8 cellular contexts compared by ENCODE assay signal in genomic region chr5:129904667-129905466, GRCh38. TPM values are rescaled to one million over a fixed set of nuclear protein-coding genes. Genes with fewer than 3 reads are reported as not detected.
DNase-seq lines count a peak whose midpoint lies in the region; ATAC-seq, FAIRE-seq and TF ChIP-seq lines count a peak whose summit lies in the region.

No MANE protein-coding gene starts in this region.

- H3K27me3 Mint-ChIP-seq in immature natural killer cell (ENCODE audit: low read depth in 3 of 3): peaks cover 6 to 20% (median 9%) of the 10 kb centered on the region in 3 donors

- H4K20me1 ChIP-seq in BLaER1 treated with 17β-estradiol and CSF1 and Interleukin-3, amounts not matched to agents 10 nM and 100 nM: peaks cover 0 to 20% (median 7%) of the 10 kb centered on the region in 11 experiments; a peak in 10 of 22 replicates
- no peaks in the 10 kb centered on the region for H4K20me1 ChIP-seq in K562 (replicated peaks; ENCODE audit: control insufficient read depth, insufficient read depth, low read length)

- peak overlapping the region; percentile 95 to 100 (median 98) for H3K4me2 ChIP-seq in BLaER1 treated with 17β-estradiol and CSF1 and Interleukin-3, amounts not matched to agents 10 nM and 100 nM
- no peak overlapping the region for H3K4me2 ChIP-seq in K562 (ENCODE audit: insufficient read depth, low read length)

- H3K27ac Mint-ChIP-seq in immature natural killer cell: no peak overlapping the region

- TF ChIP-seq POLR2A in K562 (conservative IDR thresholded peaks at IDR 0.05): no peak

- no peaks in the 10 kb centered on the region for H3K9me1 ChIP-seq in K562 (ENCODE audit: control insufficient read depth, insufficient read depth, low read length)

- 25% methylated on average over 37 of the region's 103 CpGs for WGBS in K562 (ENCODE audit: insufficient coverage, low coverage, missing lambda C conversion rate)

- TF ChIP-seq CTCF in K562 (IDR thresholded peaks at IDR 0.05 in 2 of 3, conservative IDR thresholded peaks at IDR 0.05 in 1 of 3; ENCODE audit: insufficient read depth in 2 of 3, low read depth in 1 of 3, low read length in 3 of 3): no peak

- intact Hi-C loops in K562 (cut with micrococcal nuclease): no loop called here

- POLR2A ChIA-PET in K562 (lab: Yijun Ruan, JAX): no interaction called here

- peaks cover 0 to 5% (median 0%) of the 10 kb centered on the region in 11 experiments; a peak in 1 of 22 replicates for H3K36me3 ChIP-seq in BLaER1 treated with 17β-estradiol and CSF1 and Interleukin-3, amounts not matched to agents 10 nM and 100 nM
- no peaks in the 10 kb centered on the region for H3K36me3 ChIP-seq in K562 (ENCODE audit: control insufficient read depth, insufficient read depth, low read length)

- no peak overlapping the region for H2AFZ ChIP-seq in K562 (ENCODE audit: low read depth, low read length)

- H3K27ac ChIP-seq in BLaER1 treated with 17β-estradiol and CSF1 and Interleukin-3, amounts not matched to agents 10 nM and 100 nM: peak overlapping the region in 10 of 11 experiments; percentile 51 to 74 (median 67); a peak in 20 of 22 replicates
- no peak overlapping the region for H3K27ac ChIP-seq in K562 (ENCODE audit: extremely low read depth, low read depth, low read length)

- H3K27me3 ChIP-seq in BLaER1 treated with 17β-estradiol and CSF1 and Interleukin-3, amounts not matched to agents 10 nM and 100 nM: peaks cover 24 to 60% (median 51%) of the 10 kb centered on the region in 11 experiments
- H3K27me3 ChIP-seq in K562 (ENCODE audit: control insufficient read depth in 2 of 2, insufficient read depth in 2 of 2, low read length in 2 of 2): no peaks in the 10 kb centered on the region

- DNase-seq in K562 (ENCODE audit: extremely low read depth in 1 of 4, low spot score in 3 of 4): no peak
- DNase-seq in immature natural killer cell: no peak
- DNase-seq in stimulated activated CD8-positive, alpha-beta memory T cell treated with anti-CD3 and anti-CD28 coated beads, Interleukin-4, amount 100 ng/mL, for 48 hours: peak; percentile 22

- H3K36me3 Mint-ChIP-seq in immature natural killer cell: peaks cover 3 to 8% (median 3%) of the 10 kb centered on the region in 3 donors

- no peak for FAIRE-seq in K562 (lab: Jason Lieb, UNC)

- CTCF ChIA-PET in K562 (lab: Yijun Ruan, JAX; ENCODE audit: low intra/inter-chr PET ratio): no interaction called here

- no peak for TF ChIP-seq EP300 in K562 (IDR thresholded peaks at IDR 0.05; ENCODE audit: low read length)

- BruUV-seq in K562 (replicated peaks; lab: Mats Ljungman, UMichigan): no TSS peak

- H3K9me3 Mint-ChIP-seq in immature natural killer cell: peaks cover 1 to 10% (median 5%) of the 10 kb centered on the region in 6 donors

- H3K9me3 ChIP-seq in BLaER1 treated with 17β-estradiol and CSF1 and Interleukin-3, amounts not matched to agents 10 nM and 100 nM (replicated peaks in 1 of 11): no peaks in the 10 kb centered on the region
- H3K9me3 ChIP-seq in K562 (replicated peaks; ENCODE audit: control insufficient read depth, insufficient read depth, low read depth, low read length): no peaks in the 10 kb centered on the region

- H3K4me3 ChIP-seq in BLaER1 treated with 17β-estradiol and CSF1 and Interleukin-3, amounts not matched to agents 10 nM and 100 nM: peak overlapping the region; percentile 71 to 84 (median 76)
- no peak overlapping the region; the same call in 1 of the 2 replicates for H3K4me3 ChIP-seq in K562

- peaks cover 7 to 25% (median 14%) of the 10 kb centered on the region in 10 experiments; a peak in 19 of 20 replicates for H3K4me1 ChIP-seq in BLaER1 treated with 17β-estradiol and CSF1 and Interleukin-3, amounts not matched to agents 10 nM and 100 nM
- H3K4me1 ChIP-seq in K562 (replicated peaks in 1 of 2; ENCODE audit: control insufficient read depth in 2 of 2, insufficient read depth in 2 of 2, low read length in 2 of 2): peaks cover 0 to 12% of the 10 kb centered on the region in 2 experiments; a peak in 2 of 5 replicates

- peak overlapping the region in 3 of 5 donors; percentile 71 to 87 (median 72) for H3K4me3 Mint-ChIP-seq in immature natural killer cell

- in situ Hi-C loops in K562 (cut with MboI): no loop called here

- peaks cover 14 to 24% of the 10 kb centered on the region in 2 donors for H3K4me1 Mint-ChIP-seq in immature natural killer cell

- ATAC-seq in GM19455 (IDR thresholded peaks at IDR 0.05; ENCODE audit: unreplicated experiment): peak; percentile 45
- peak; percentile 19 for ATAC-seq in HG03520 (IDR thresholded peaks at IDR 0.05; ENCODE audit: unreplicated experiment)
- no peak; the same call in none of the 3 replicates for ATAC-seq in K562
- ATAC-seq in HG03108 (IDR thresholded peaks at IDR 0.05; ENCODE audit: unreplicated experiment): no peak
- no peak for ATAC-seq in HG02973 (IDR thresholded peaks at IDR 0.05; ENCODE audit: unreplicated experiment)

- H3K79me2 ChIP-seq in K562 (ENCODE audit: control insufficient read depth, insufficient read depth, low read length): no peaks in the 10 kb centered on the region

- no peak for TF ChIP-seq RAD21 in K562 (CRISPR knock-in tag; conservative IDR thresholded peaks at IDR 0.05 in 1 of 2, IDR thresholded peaks at IDR 0.05 in 1 of 2)

- H3K9ac ChIP-seq in BLaER1 treated with 17β-estradiol and CSF1 and Interleukin-3, amounts not matched to agents 10 nM and 100 nM: peak overlapping the region; percentile 66 to 82 (median 79)
- no peak overlapping the region for H3K9ac ChIP-seq in K562 (ENCODE audit: insufficient read depth in 1 of 2, low read depth in 2 of 2, low read length in 2 of 2)

TF ChIP-seq in K562, 482 proteins besides CTCF, POLR2A, EP300 and RAD21 (continues in another document):
- 0 out of 2 replicates have a peak, but pooled peaks have one; percentile 35 for TF ChIP-seq ZBTB33 (CRISPR knock-in tag; IDR thresholded peaks at IDR 0.05)

RNA-seq across cellular contexts. Expression of gene CHSY3, which starts 0.6 kb away (rescaled TPM):
- total RNA-seq in K562 (2011; cell fraction: chromatin; rRNA removed; ENCODE audit: low replicate concordance): 0.23 and 0.39 TPM in 2 replicates
- total RNA-seq in K562 (2011; cell fraction: nucleolus; rRNA removed): 0.39 and 0.50 TPM in 2 replicates
- not detected in 2 replicates for total RNA-seq in K562 (2011; cell fraction: nucleoplasm; rRNA removed)
- total RNA-seq in K562 (2014; rRNA removed) (not detected in 2 replicates), K562 (2014; rRNA removed; fragmentation: Illumina TruSeq; extraction: Trizol) (not detected in 2 replicates), K562 (2015; rRNA removed; fragmentation: Illumina TruSeq; extraction: Trizol) (not detected in 2 replicates), K562 (2021) (not detected in 2 replicates)
- polyA plus RNA-seq in K562 (2011; rRNA removed) (0.03 and 0.04 TPM in 2 replicates), K562 (2014; fragmentation: Illumina TruSeq; extraction: Trizol) (not detected in 2 replicates), K562 (2014; fragmentation: Nextera tagmentation; extraction: Ambion mirVana) (not detected), K562 (2014; rRNA removed) (not detected in 2 replicates), immature natural killer cell (under 1 TPM; 0.06 to 0.84 (median 0.31) TPM)
- polyA plus RNA-seq in K562 (2011; cell fraction: cytosol; rRNA removed): 0.01 and 0.10 TPM in 2 replicates
- polyA plus RNA-seq in K562 (2011; cell fraction: nucleus; rRNA removed): 0.16 TPM in 1 of 2 replicates, not detected in the other
- polyA plus RNA-seq in K562 (2012): 0.01 and 0.03 TPM in 2 replicates
- polyA minus RNA-seq in K562 (2011; rRNA and poly(A)+ RNA removed): 0.25 TPM in 1 of 2 replicates, not detected in the other
- not detected in 2 replicates for polyA minus RNA-seq in K562 (2011; cell fraction: cytosol; rRNA and poly(A)+ RNA removed)
- polyA minus RNA-seq in K562 (2011; cell fraction: nucleus; rRNA and poly(A)+ RNA removed): 0.22 and 0.54 TPM in 2 replicates

Comparison
In these comparisons a context has a peak if more than half of its experiments do, and no peak if none do; other contexts are left out.
1. H3K9ac ChIP-seq: peak in BLaER1 treated with 17β-estradiol and CSF1 and Interleukin-3, amounts not matched to agents 10 nM and 100 nM (11 of 11); none in K562 (0 of 2).
2. ATAC-seq: peak in GM19455 (single experiment) and HG03520 (single experiment); none in K562 (single experiment), HG03108 (single experiment) and HG02973 (single experiment).